Comparison of ENCODE assay signal across 9 cellular contexts in genomic region chr3:58173670-58174472, GRCh38. TPM values are rescaled to one million over a fixed set of nuclear protein-coding genes. Genes with fewer than 3 reads are reported as not detected.
DNase-seq lines count a peak whose midpoint lies in the region; ATAC-seq and TF ChIP-seq lines count a peak whose summit lies in the region.
"Had no signal": no experiment of that assay in that cellular context is flagged by ENCODE, and none has a peak within 500 bp of the region (broad histone marks: within the 10 kb centered on the region; RNA-seq: fewer than 3 reads in every experiment).

No MANE protein-coding gene starts in this region.

- H3K9ac ChIP-seq in KMS-11: no peak overlapping the region

- DNase-seq in GDM1 (lab: John Stamatoyannopoulos, UW): peak; percentile 30
- DNase-seq in T-cell: peak in 30 of 34 experiments; percentile 12 to 61 (median 38)
- DNase-seq in fibroblast of pulmonary artery (ENCODE audit: low read depth): peak; percentile 30
- peak; percentile 73 for DNase-seq in prostate gland (ENCODE audit: low spot score)
- DNase-seq in NK-92 treated with Interleukin-12 subunit alpha and Interleukin-12 subunit beta, amount 100 ng/mL, for 24 hours (lab: John Stamatoyannopoulos, UW): no peak
- no peak for DNase-seq in central memory CD4-positive, alpha-beta T cell

- no peaks in the 10 kb centered on the region for H3K9me3 ChIP-seq in prostate gland

- ATAC-seq in T-cell (replicated peaks in 1 of 4): peak in 1 of 4 experiments; percentile 43
- no peak for ATAC-seq in HG02973 (IDR thresholded peaks at IDR 0.05; ENCODE audit: unreplicated experiment)

- no peaks in the 10 kb centered on the region for H3K27me3 ChIP-seq in KMS-11 (ENCODE audit: insufficient read depth, low read depth)
- H3K27me3 ChIP-seq in prostate gland (replicated peaks; ENCODE audit: insufficient read depth): no peaks in the 10 kb centered on the region

- H3K36me3 Mint-ChIP-seq in T-cell: peaks cover 13% of the 10 kb centered on the region

- H3K27me3 Mint-ChIP-seq in T-cell: no peaks in the 10 kb centered on the region

- H3K4me1 Mint-ChIP-seq in T-cell: peaks cover 12 to 14% (median 14%) of the 10 kb centered on the region in 3 donors

- CTCF ChIA-PET in T-cell (lab: Charles Lee): interaction anchor here in 1 of 2 donors (1.3 kb wide), 1 partner anchor 10 kb away, joined by 3 read pairs; no protein-coding TSS in a partner anchor

- H2AFZ ChIP-seq in KMS-11 (ENCODE audit: low read depth): no peak overlapping the region

- TF ChIP-seq POLR2A in prostate gland (IDR thresholded peaks at IDR 0.05): no peak

- H3K4me1 ChIP-seq in KMS-11 (ENCODE audit: low read depth, poor library complexity, severe bottlenecking) (no peaks in the 10 kb centered on the region), prostate gland (replicated peaks) (peaks cover 6% of the 10 kb centered on the region)

- no peak overlapping the region for H3K27ac Mint-ChIP-seq in T-cell

- H3K36me3 ChIP-seq in KMS-11 (ENCODE audit: insufficient read depth) (no peaks in the 10 kb centered on the region), prostate gland (peaks cover 2 to 17% of the 10 kb centered on the region in 2 donors)

- WGBS in prostate gland: 56% methylated on average over 12 of the region's 12 CpGs

- H3K79me2 ChIP-seq in KMS-11 (ENCODE audit: insufficient read depth, low read depth): no peaks in the 10 kb centered on the region

- no peaks in the 10 kb centered on the region for H4K20me1 ChIP-seq in KMS-11 (ENCODE audit: insufficient read depth)

- no peak overlapping the region for H3K4me2 ChIP-seq in KMS-11

- no peak overlapping the region for H3K27ac ChIP-seq in KMS-11
- peak overlapping the region; percentile 42 to 64 for H3K27ac ChIP-seq in prostate gland
- H3K27ac ChIP-seq: SK-N-MC had no signal

- TF ChIP-seq CTCF in KMS-11 (conservative IDR thresholded peaks at IDR 0.05; ENCODE audit: low read depth, low read length) (peak; percentile 56), fibroblast of pulmonary artery (IDR thresholded peaks at IDR 0.05; ENCODE audit: low read length, missing control alignments) (peak; percentile 34), prostate gland (IDR thresholded peaks at IDR 0.05) (peak in 3 of 4 experiments; percentile 49 to 71 (median 69))

- no peak overlapping the region for H3K4me3 Mint-ChIP-seq in T-cell

- no peaks in the 10 kb centered on the region for H3K9me3 Mint-ChIP-seq in T-cell

- H3K4me3 ChIP-seq in KMS-11 (IDR thresholded peaks at IDR 0.05; ENCODE audit: insufficient read depth, low read depth, low read length) (no peak overlapping the region), fibroblast of pulmonary artery (replicated peaks; ENCODE audit: low read depth, low read length) (no peak overlapping the region), prostate gland (no peak overlapping the region)
- H3K4me3 ChIP-seq: SK-N-MC had no signal

- POLR2A ChIA-PET in T-cell (lab: Charles Lee): no interaction called here

- intact Hi-C loops in prostate gland (cut with DNase I): loop anchor here (2.0 to 10.0 kb wide), 3 partner anchors 165 to 309 kb away; partner anchors contain the start of gene FLNB

RNA-seq across cellular contexts. Expression of gene DNASE1L3, which starts 36.9 kb away (rescaled TPM):
- total RNA-seq in T-cell: under 1 TPM in 4 of 5 donors, not detected in 1; 0.30 to 0.73 (median 0.45) TPM
- total RNA-seq in prostate gland: 1 to 10 TPM; 1.4 to 2.3 TPM

Comparison
In these comparisons a context has a peak if more than half of its experiments do, and no peak if none do; other contexts are left out.
1. DNase-seq: peak in GDM1 (single experiment), T-cell (30 of 34), fibroblast of pulmonary artery (single experiment) and prostate gland (single experiment); none in NK-92 treated with Interleukin-12 subunit alpha and Interleukin-12 subunit beta, amount 100 ng/mL, for 24 hours (single experiment) and central memory CD4-positive, alpha-beta T cell (single experiment).
2. Peak in every context shown above with its lines, with median percentiles within 50 percentile points of each other: CTCF ChIP-seq.